In genomic region chr22:15665478-15665877, GRCh38 we compare ENCODE assay signal across 14 cellular contexts. TPM values are rescaled to one million over a fixed set of nuclear protein-coding genes. Genes with fewer than 3 reads are reported as not detected.
"Had no signal": no experiment of that assay in that cellular context is flagged by ENCODE, and none has a peak within 500 bp of the region (broad histone marks: within the 10 kb centered on the region; RNA-seq: fewer than 3 reads in every experiment).

No MANE protein-coding gene starts in this region.

RNA-seq across cellular contexts. Expression of gene POTEH, which starts 24.3 kb away (rescaled TPM):
- total RNA-seq: activated B cell treated with CpG ODN at 0.5 μM for 24 hours; activated CD4-positive, alpha-beta memory T cell treated with anti-CD3 and anti-CD28 coated beads for 36 hours; activated CD4-positive, alpha-beta T cell treated with anti-CD3 and anti-CD28 coated beads, Interleukin-2, amount 10 ng/mL, durations not matched to agents 24 days and 14 days; activated CD8-positive, alpha-beta memory T cell treated with anti-CD3 and anti-CD28 coated beads for 36 hours; activated CD8-positive, alpha-beta T cell treated with anti-CD3 and anti-CD28 coated beads for 36 hours; activated naive CD8-positive, alpha-beta T cell treated with anti-CD3 and anti-CD28 coated beads, Interleukin-2, amount 10 ng/mL, durations not matched to agents 7 days and 5 days; activated T-cell treated with anti-CD3 and anti-CD28 coated beads, Interleukin-2, amount 50 U/mL, for 4 hours; activated T-cell treated with anti-CD3 and anti-CD28 coated beads, Interleukin-2, amount 50 U/mL, for 72 hours; activated T-helper 1 cell treated with anti-CD3 and anti-CD28 coated beads, Interleukin-12 subunit alpha, Interleukin-12 subunit beta, Interleukin-2, Interleukin-4 antibody, amounts not matched to agents 30 ng/mL and 10 ng/mL and 1 ng/mL, durations not matched to agents 14 hours and 24 hours and 36 hours; activated T-helper 17 cell treated with anti-CD3 and anti-CD28 coated beads, Interleukin-2, amount 50 U/mL, for 72 hours; ascending aorta; bronchial epithelial cell; cardiac muscle cell had no signal
- polyA plus RNA-seq: adipose tissue, cardiac muscle cell had no signal
